ENCODE assay signal across 1 cellular context in genomic region chr9:100413839-100414420, GRCh38.
TF ChIP-seq lines count a peak whose summit lies in the region.

No MANE protein-coding gene starts in this region.

TF ChIP-seq in HepG2, 621 proteins besides CTCF, POLR2A, EP300 and RAD21:
- TF ChIP-seq MAFK (conservative IDR thresholded peaks at IDR 0.05 in 1 of 2, IDR thresholded peaks at IDR 0.05 in 1 of 2; ENCODE audit: low read length in 2 of 2) (peak; percentile 34 to 76; a peak in 3 of 4 replicates), HOXD1 (CRISPR knock-in tag; IDR thresholded peaks at IDR 0.05) (no peak), THAP11 (CRISPR knock-in tag; IDR thresholded peaks at IDR 0.05) (no peak), FUBP1 (CRISPR knock-in tag; IDR thresholded peaks at IDR 0.05; ENCODE audit: borderline replicate concordance) (no peak), TCF12 (IDR thresholded peaks at IDR 0.05) (no peak), TCF12 (CRISPR knock-in tag; IDR thresholded peaks at IDR 0.05) (no peak), REPIN1 (CRISPR knock-in tag; IDR thresholded peaks at IDR 0.05; ENCODE audit: borderline replicate concordance, low read depth) (no peak), THRA (CRISPR knock-in tag; IDR thresholded peaks at IDR 0.05; ENCODE audit: borderline replicate concordance) (no peak), MAFF (IDR thresholded peaks at IDR 0.05; ENCODE audit: low read depth, low read length) (peak; percentile 65), HOXA3 (CRISPR knock-in tag; IDR thresholded peaks at IDR 0.05) (no peak), MED13 (CRISPR knock-in tag; IDR thresholded peaks at IDR 0.05) (no peak)
